In the genomic region with DNA sequence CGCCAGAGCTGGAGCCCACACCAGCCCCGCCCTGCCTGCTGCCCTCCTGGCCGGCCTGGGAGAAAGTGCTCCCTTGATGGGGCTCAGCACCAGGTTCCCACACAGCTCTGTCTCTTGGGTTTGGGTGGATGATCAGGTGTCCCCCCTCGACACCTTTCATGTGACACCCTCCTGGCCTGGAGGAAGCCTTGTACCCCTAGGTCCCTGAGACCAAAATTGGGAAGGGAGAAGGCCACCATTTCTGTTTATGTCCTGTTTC, we compare ENCODE assay signal across 1 cellular context.
TF ChIP-seq lines count a peak whose summit lies in the region.

No MANE protein-coding gene starts in this region.

TF ChIP-seq in endothelial cell of umbilical vein, 7 proteins besides CTCF, POLR2A, EP300 and RAD21:
- no peak for TF ChIP-seq GATA2 (IDR thresholded peaks at IDR 0.05; ENCODE audit: insufficient read depth, insufficient read length, low read depth, low read length)
- TF ChIP-seq FOS (IDR thresholded peaks at IDR 0.05; ENCODE audit: borderline replicate concordance, insufficient read depth, low read length): no peak
- no peak for TF ChIP-seq MYC (IDR thresholded peaks at IDR 0.05; ENCODE audit: low read depth, low read length)
- no peak for TF ChIP-seq EZH2 (IDR thresholded peaks at IDR 0.05; ENCODE audit: borderline replicate concordance, low read depth, low read length, severe bottlenecking)
- TF ChIP-seq, protein P1, sequence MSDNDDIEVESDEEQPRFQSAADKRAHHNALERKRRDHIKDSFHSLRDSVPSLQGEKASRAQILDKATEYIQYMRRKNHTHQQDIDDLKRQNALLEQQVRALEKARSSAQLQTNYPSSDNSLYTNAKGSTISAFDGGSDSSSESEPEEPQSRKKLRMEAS (IDR thresholded peaks at IDR 0.05; ENCODE audit: insufficient read depth, insufficient read length): no peak
- no peak for TF ChIP-seq JUN (IDR thresholded peaks at IDR 0.05; ENCODE audit: borderline replicate concordance, insufficient read depth, insufficient read length, low read depth)
- TF ChIP-seq POLR2AphosphoS5 (IDR thresholded peaks at IDR 0.05; ENCODE audit: insufficient read depth, low read depth, low read length): no peak
